16 cellular contexts compared by ENCODE assay signal in genomic region chr14:92253381-92253894, GRCh38.
DNase-seq lines count a peak whose midpoint lies in the region; ATAC-seq and TF ChIP-seq lines count a peak whose summit lies in the region.
"Had no signal": no experiment of that assay in that cellular context is flagged by ENCODE, and none has a peak within 500 bp of the region (broad histone marks: within the 10 kb centered on the region; RNA-seq: fewer than 3 reads in every experiment).

No MANE protein-coding gene starts in this region.

- no peaks in the 10 kb centered on the region for H3K36me3 Mint-ChIP-seq in endodermal cell (ENCODE audit: low read depth)
- H3K36me3 Mint-ChIP-seq in T-helper 17 cell (ENCODE audit: low read depth) = peaks cover 9% of the 10 kb centered on the region
- H3K36me3 Mint-ChIP-seq: IgD-negative memory B cell had no signal

- peak; percentile 35 for DNase-seq in NCI-H2171 treated with DMSO at 0.1 percent for 48 hours (lab: John Stamatoyannopoulos, UW)
- no peak for DNase-seq in NCI-H2171 (lab: John Stamatoyannopoulos, UW)
- DNase-seq in NCI-H2227 (lab: John Stamatoyannopoulos, UW; ENCODE audit: unreplicated experiment) = peak; percentile 36
- DNase-seq in endodermal cell = peak; percentile 90
- DNase-seq in HAP-1 (ENCODE audit: low spot score in 2 of 2) = no peak
- DNase-seq in T-helper 17 cell = no peak
- no peak for DNase-seq in stimulated activated CD4-positive, alpha-beta T cell treated with anti-CD3 and anti-CD28 coated beads, Interleukin-12 subunit alpha, Interleukin-12 subunit beta, amount 100 ng/mL, for 4 hours
- DNase-seq: CD8-positive, alpha-beta memory T cell; colonic mucosa; GF-D8; kidney; NCI-H82; RPMI8226; stimulated activated naive CD4-positive, alpha-beta T cell treated with Interleukin-2 at 50 U/mL for 16 hours had no signal

- no peaks in the 10 kb centered on the region for H4K20me1 ChIP-seq in neural cell (ENCODE audit: insufficient read depth)

- in situ Hi-C loops in HAP-1 (cut with MboI; ENCODE audit: low sequenced_read_pairs) = no loop called here

- H3K4me3 Mint-ChIP-seq in endodermal cell = no peak overlapping the region
- no peak overlapping the region for H3K4me3 Mint-ChIP-seq in T-helper 17 cell
- H3K4me3 Mint-ChIP-seq: CD8-positive, alpha-beta memory T cell; IgD-negative memory B cell had no signal

- H3K27me3 ChIP-seq in endodermal cell (ENCODE audit: control insufficient read depth, insufficient read depth, low read length, poor library complexity, severe bottlenecking) (peaks cover 50% of the 10 kb centered on the region), neural cell (ENCODE audit: insufficient read depth, low read depth, low read length) (no peaks in the 10 kb centered on the region), HAP-1 (ENCODE audit: low read depth) (0 out of 2 replicates have a peak, but pooled peaks cover 2% of the 10 kb centered on the region)
- H3K27me3 ChIP-seq: colonic mucosa had no signal

- no peaks in the 10 kb centered on the region for H3K9me2 ChIP-seq in neural cell (ENCODE audit: insufficient read depth, low read length)

- ATAC-seq in T-helper 17 cell = no peak

- H3K4me3 ChIP-seq in endodermal cell (ENCODE audit: low read length) (no peak overlapping the region), neural cell (ENCODE audit: low read length) (peak overlapping the region; percentile 41), HAP-1 (no peak overlapping the region)
- H3K4me3 ChIP-seq: colonic mucosa had no signal

- H3K36me3 ChIP-seq in endodermal cell (ENCODE audit: control insufficient read depth, insufficient read depth, low read length) = no peaks in the 10 kb centered on the region
- H3K36me3 ChIP-seq in neural cell (ENCODE audit: insufficient read depth, low read length) = no peaks in the 10 kb centered on the region
- no peaks in the 10 kb centered on the region for H3K36me3 ChIP-seq in HAP-1 (replicated peaks)
- H3K36me3 ChIP-seq: colonic mucosa had no signal

- H3K27ac Mint-ChIP-seq in endodermal cell (no peak overlapping the region), T-helper 17 cell (no peak overlapping the region)
- H3K27ac Mint-ChIP-seq: IgD-negative memory B cell had no signal

- 11 to 25% methylated on average over 12 to 15 of the region's 15 CpGs for WGBS in endodermal cell (ENCODE audit: insufficient coverage in 1 of 2, insufficient read length in 1 of 2), 2 experiments

- H3K27ac ChIP-seq in endodermal cell (ENCODE audit: low read depth, low read length) = no peak overlapping the region
- H3K27ac ChIP-seq in neural cell (ENCODE audit: low read length) = no peak overlapping the region
- H3K27ac ChIP-seq: colonic mucosa had no signal

- TF ChIP-seq EP300 in neural cell (conservative IDR thresholded peaks at IDR 0.05; ENCODE audit: poor library complexity, severe bottlenecking) = no peak

- peak; percentile 39 for TF ChIP-seq CTCF in endodermal cell (conservative IDR thresholded peaks at IDR 0.05)
- no peak for TF ChIP-seq CTCF in neural cell (IDR thresholded peaks at IDR 0.05; ENCODE audit: poor library complexity, severe bottlenecking)

- H3K9me3 Mint-ChIP-seq in endodermal cell = no peaks in the 10 kb centered on the region

- H3K4me1 Mint-ChIP-seq in endodermal cell (peaks cover 10% of the 10 kb centered on the region), T-helper 17 cell (peaks cover 5% of the 10 kb centered on the region)

- no peaks in the 10 kb centered on the region for H3F3A ChIP-seq in neural cell (ENCODE audit: insufficient read depth, low read length, poor library complexity, severe bottlenecking)

- H3K27me3 Mint-ChIP-seq in endodermal cell (ENCODE audit: insufficient read depth) (peaks cover 58% of the 10 kb centered on the region), T-helper 17 cell (peaks cover 74% of the 10 kb centered on the region)

- H3K9ac ChIP-seq in endodermal cell (ENCODE audit: extremely low read depth, low read length, poor library complexity, severe bottlenecking) = no peak overlapping the region
- H3K9ac ChIP-seq in neural cell (ENCODE audit: low read length) = no peak overlapping the region

- H2AFZ ChIP-seq in neural cell (ENCODE audit: low read depth, low read length) = no peak overlapping the region

- H3K4me1 ChIP-seq in endodermal cell (ENCODE audit: control insufficient read depth, insufficient read depth, low read length) = no peaks in the 10 kb centered on the region
- H3K4me1 ChIP-seq in HAP-1 = no peaks in the 10 kb centered on the region
- H3K4me1 ChIP-seq: colonic mucosa had no signal

- no peak for TF ChIP-seq RAD21 in neural cell (conservative IDR thresholded peaks at IDR 0.05)

- no peaks in the 10 kb centered on the region for H3K9me3 ChIP-seq in endodermal cell (ENCODE audit: control insufficient read depth, low read length)
- no peaks in the 10 kb centered on the region for H3K9me3 ChIP-seq in neural cell (ENCODE audit: low read length)
- H3K9me3 ChIP-seq in HAP-1 = no peaks in the 10 kb centered on the region
- no peaks in the 10 kb centered on the region for H3K9me3 ChIP-seq in T-helper 17 cell (ENCODE audit: control insufficient read depth, low read length, poor library complexity, severe bottlenecking)
- H3K9me3 ChIP-seq: colonic mucosa had no signal

- peak overlapping the region; percentile 5 for H3K4me2 ChIP-seq in neural cell (ENCODE audit: low read length)

- H3K79me2 ChIP-seq in neural cell (replicated peaks; ENCODE audit: insufficient read depth, low read length) = no peaks in the 10 kb centered on the region

TF ChIP-seq in neural cell, 6 proteins besides CTCF, POLR2A, EP300 and RAD21:
- TF ChIP-seq POLR2AphosphoS5 (IDR thresholded peaks at IDR 0.05) (peak; percentile 2), SMC3 (conservative IDR thresholded peaks at IDR 0.05; ENCODE audit: poor library complexity) (no peak)

Comparison
In these comparisons a context has a peak if more than half of its experiments do, and no peak if none do; other contexts are left out.
1. DNase-seq: peak in NCI-H2171 treated with DMSO at 0.1 percent for 48 hours (single experiment), NCI-H2227 (single experiment) and endodermal cell (single experiment); none in NCI-H2171 (single experiment), HAP-1 (0 of 2), T-helper 17 cell (0 of 3) and stimulated activated CD4-positive, alpha-beta T cell treated with anti-CD3 and anti-CD28 coated beads, Interleukin-12 subunit alpha, Interleukin-12 subunit beta, amount 100 ng/mL, for 4 hours (single experiment).